In the genomic region with DNA sequence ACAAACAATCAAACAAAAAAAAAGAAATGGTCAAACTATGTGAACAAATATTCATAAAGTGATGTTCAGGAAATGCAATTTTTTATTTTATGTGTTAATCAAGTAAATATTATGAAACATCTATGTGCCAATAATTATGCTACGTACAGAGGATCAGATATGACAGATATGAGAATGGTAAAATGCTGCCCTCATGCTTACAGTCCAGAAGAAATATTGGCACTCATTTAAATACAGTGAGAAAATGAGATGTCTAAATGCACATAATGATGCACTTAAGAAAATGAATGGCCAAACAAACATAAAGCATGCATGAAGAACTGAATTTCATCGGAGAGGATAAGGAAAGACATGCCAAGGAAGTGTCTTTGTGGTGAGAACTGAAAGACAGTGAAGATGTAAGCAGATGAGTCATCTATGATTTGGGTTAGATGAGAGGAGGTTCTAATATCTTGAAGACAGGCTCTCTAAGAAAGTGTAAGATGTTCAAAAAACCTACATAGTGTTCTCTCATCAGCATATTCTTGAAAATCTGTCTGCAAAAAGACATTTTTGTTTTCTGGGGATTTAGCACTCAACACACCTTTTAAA, we compare ENCODE assay signal across 12 cellular contexts.
DNase-seq lines count a peak whose midpoint lies in the region; ATAC-seq, FAIRE-seq and TF ChIP-seq lines count a peak whose summit lies in the region.
"Had no signal": no experiment of that assay in that cellular context is flagged by ENCODE, and none has a peak within 500 bp of the region (broad histone marks: within the 10 kb centered on the region; RNA-seq: fewer than 3 reads in every experiment).

No MANE protein-coding gene starts in this region.

- H3K4me1 Mint-ChIP-seq in MCF 10A (ENCODE audit: insufficient read depth, unreplicated experiment) (peaks cover 10% of the 10 kb centered on the region), T-cell (peaks cover 0 to 13% (median 12%) of the 10 kb centered on the region in 3 donors)

- H3K36me3 ChIP-seq in breast epithelium (no peaks in the 10 kb centered on the region), body of pancreas (replicated peaks in 1 of 2; ENCODE audit: insufficient read depth in 1 of 2, low read depth in 2 of 2) (no peaks in the 10 kb centered on the region)
- H3K36me3 ChIP-seq: right atrium auricular region had no signal

- H3K27ac Mint-ChIP-seq in MCF 10A (ENCODE audit: low read depth, unreplicated experiment) = no peak overlapping the region
- peak overlapping the region in 1 of 2 donors; percentile 0 for H3K27ac Mint-ChIP-seq in T-cell

- H3K4me3 ChIP-seq in breast epithelium (no peak overlapping the region), body of pancreas (no peak overlapping the region)
- H3K4me3 ChIP-seq: right atrium auricular region had no signal

- H3K9me3 Mint-ChIP-seq in MCF 10A (ENCODE audit: unreplicated experiment) (no peaks in the 10 kb centered on the region), T-cell (peaks cover 3 to 9% (median 7%) of the 10 kb centered on the region in 3 donors)

- POLR2A ChIA-PET in MCF 10A (lab: Yijun Ruan, JAX) = no interaction called here
- POLR2A ChIA-PET in T-cell (lab: Charles Lee) = interaction anchor here in 1 of 2 donors (0.6 kb wide), 1 partner anchor 9 kb away, joined by 3 read pairs; no protein-coding TSS in a partner anchor

- no peaks in the 10 kb centered on the region for H3K36me3 Mint-ChIP-seq in MCF 10A (ENCODE audit: insufficient read depth, unreplicated experiment)
- no peaks in the 10 kb centered on the region for H3K36me3 Mint-ChIP-seq in T-cell

- H3K27ac ChIP-seq in breast epithelium = no peak overlapping the region
- no peak overlapping the region for H3K27ac ChIP-seq in body of pancreas
- H3K27ac ChIP-seq: right atrium auricular region had no signal

- H3K4me1 ChIP-seq in breast epithelium (no peaks in the 10 kb centered on the region), body of pancreas (no peaks in the 10 kb centered on the region)
- H3K4me1 ChIP-seq: right atrium auricular region had no signal

- CTCF ChIA-PET in MCF 10A (lab: Yijun Ruan, JAX) = no interaction called here
- CTCF ChIA-PET in T-cell (lab: Charles Lee) = interaction anchor here in 1 of 2 donors (0.6 kb wide), 1 partner anchor 701 kb away, joined by 3 read pairs; no protein-coding TSS in a partner anchor

- H3K27me3 ChIP-seq in breast epithelium (no peaks in the 10 kb centered on the region), body of pancreas (no peaks in the 10 kb centered on the region)
- H3K27me3 ChIP-seq: right atrium auricular region had no signal

- intact Hi-C loops in MCF 10A (cut with micrococcal nuclease) = no loop called here
- intact Hi-C loops in breast epithelium (cut with DNase I; ENCODE audit: low total_unique reads) = no loop called here
- intact Hi-C loops in body of pancreas (cut with DNase I) = no loop called here

- WGBS in body of pancreas, 2 donors = 43 to 49% methylated on average over 2 of the region's 2 CpGs

- H3K9me3 ChIP-seq in breast epithelium (no peaks in the 10 kb centered on the region), body of pancreas (no peaks in the 10 kb centered on the region)
- H3K9me3 ChIP-seq: right atrium auricular region had no signal

- DNase-seq in MCF 10A (ENCODE audit: unreplicated experiment) (peak; percentile 21), breast epithelium (ENCODE audit: low spot score in 2 of 2) (no peak), T-cell (no peak), urothelium cell line (ENCODE audit: low spot score) (peak; percentile 18), GM20000 (ENCODE audit: low spot score) (no peak), body of pancreas (no peak)
- DNase-seq: aorta, DMS79 had no signal

- H3K4me3 Mint-ChIP-seq in MCF 10A (ENCODE audit: unreplicated experiment) = no peak overlapping the region
- no peak overlapping the region for H3K4me3 Mint-ChIP-seq in T-cell

- FAIRE-seq in urothelium cell line (lab: Jason Lieb, UNC) = no peak
- FAIRE-seq: endometrium had no signal

- ATAC-seq in HG03103 (IDR thresholded peaks at IDR 0.05; ENCODE audit: low read depth, unreplicated experiment) = peak; percentile 97
- ATAC-seq in T-cell (replicated peaks in 1 of 4) = peak; percentile 39 to 98 (median 89)
- no peak for ATAC-seq in GM18519 (IDR thresholded peaks at IDR 0.05; ENCODE audit: low FRiP score, unreplicated experiment)
- no peak for ATAC-seq in body of pancreas

- H3K27me3 Mint-ChIP-seq in MCF 10A (ENCODE audit: insufficient read depth, unreplicated experiment) = no peaks in the 10 kb centered on the region
- H3K27me3 Mint-ChIP-seq in T-cell = no peaks in the 10 kb centered on the region

- no peak for TF ChIP-seq POLR2A in breast epithelium (IDR thresholded peaks at IDR 0.05)
- TF ChIP-seq POLR2A in body of pancreas (IDR thresholded peaks at IDR 0.05) = no peak

- TF ChIP-seq CTCF in MCF 10A (IDR thresholded peaks at IDR 0.05; ENCODE audit: unreplicated experiment) = no peak
- no peak for TF ChIP-seq CTCF in breast epithelium (IDR thresholded peaks at IDR 0.05)
- TF ChIP-seq CTCF in GM20000 (IDR thresholded peaks at IDR 0.05; ENCODE audit: extremely low read depth, missing control alignments) = no peak
- TF ChIP-seq CTCF in body of pancreas (IDR thresholded peaks at IDR 0.05) = no peak

- BruUV-seq in MCF 10A (replicated peaks; lab: Mats Ljungman, UMichigan) = no TSS peak

Comparison
In these comparisons a context has a peak if more than half of its experiments do, and no peak if none do; other contexts are left out.
1. DNase-seq: peak in MCF 10A (single experiment) and urothelium cell line (single experiment); none in breast epithelium (0 of 2), T-cell (0 of 34), GM20000 (single experiment) and body of pancreas (0 of 4).
2. ATAC-seq: peak in HG03103 (single experiment) and T-cell (4 of 4); none in GM18519 (single experiment) and body of pancreas (single experiment).